8 cellular contexts compared by ENCODE assay signal in the genomic region with DNA sequence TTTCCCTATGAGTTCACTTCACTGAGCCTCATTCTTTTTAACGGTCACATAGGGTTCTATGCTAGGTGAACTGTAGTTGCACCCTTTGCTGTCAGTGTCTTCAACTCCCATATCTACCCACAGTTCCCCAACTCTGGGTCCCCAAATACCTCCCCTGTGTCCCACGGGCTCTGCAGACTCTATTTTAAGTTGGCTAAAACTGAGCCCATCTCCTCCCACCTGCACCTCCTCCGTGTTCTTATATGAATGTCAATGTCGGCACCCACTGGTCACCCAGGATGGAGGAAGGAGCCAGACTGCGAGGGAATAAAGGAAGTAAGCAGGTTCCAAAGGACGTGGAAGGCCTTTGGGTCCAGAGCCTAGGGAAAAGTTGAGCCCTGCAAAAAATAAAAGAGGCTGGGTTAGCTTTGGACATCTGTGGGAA. TPM values are rescaled to one million over a fixed set of nuclear protein-coding genes. Genes with fewer than 3 reads are reported as not detected.
DNase-seq lines count a peak whose midpoint lies in the region; ATAC-seq and TF ChIP-seq lines count a peak whose summit lies in the region.

No MANE protein-coding gene starts in this region.

- POLR2A ChIA-PET in Caco-2 (lab: Charles Lee) (no interaction called here), HEK293T (lab: Yijun Ruan, JAX) (interaction anchor here (1.6 kb wide), 1 partner anchor 15 kb away, joined by 9 read pairs; the partner anchor contains the start of gene FBXL12)

- H3K79me2 ChIP-seq in OCI-LY3 (ENCODE audit: low read length): peaks cover 38% of the 10 kb centered on the region
- H3K79me2 ChIP-seq in parathyroid adenoma: peaks cover 53% of the 10 kb centered on the region

- peak overlapping the region; percentile 84 for H3K4me3 Mint-ChIP-seq in Caco-2 (ENCODE audit: unreplicated experiment)
- H3K4me3 Mint-ChIP-seq in endothelial cell (ENCODE audit: unreplicated experiment): peak overlapping the region; percentile 85

- no peak for ATAC-seq in HG02840 (IDR thresholded peaks at IDR 0.05; ENCODE audit: low FRiP score, unreplicated experiment)

- H3K36me3 Mint-ChIP-seq in Caco-2 (ENCODE audit: insufficient read depth, unreplicated experiment): peaks cover 24% of the 10 kb centered on the region
- H3K36me3 Mint-ChIP-seq in endothelial cell (ENCODE audit: low read depth, unreplicated experiment): peaks cover 6% of the 10 kb centered on the region

- no peaks in the 10 kb centered on the region; the same call in 1 of the 2 replicates for H3K4me1 ChIP-seq in Caco-2
- H3K4me1 ChIP-seq in OCI-LY3 (ENCODE audit: low read length): peaks cover 12% of the 10 kb centered on the region
- no peaks in the 10 kb centered on the region for H3K4me1 ChIP-seq in parathyroid adenoma

- TF ChIP-seq CTCF in Caco-2 (IDR thresholded peaks at IDR 0.05; ENCODE audit: insufficient read depth in 1 of 2, low read depth in 1 of 2, low read length in 1 of 2, severe bottlenecking in 1 of 2, unreplicated experiment in 1 of 2): no peak
- no peak for TF ChIP-seq CTCF in OCI-LY3 (IDR thresholded peaks at IDR 0.05; ENCODE audit: low read depth, low read length)
- TF ChIP-seq CTCF in endothelial cell (IDR thresholded peaks at IDR 0.05; ENCODE audit: unreplicated experiment): no peak
- TF ChIP-seq CTCF in parathyroid adenoma (IDR thresholded peaks at IDR 0.05): no peak

- H3K9ac ChIP-seq in OCI-LY3 (ENCODE audit: low read length) (peak overlapping the region; percentile 53), parathyroid adenoma (no peak overlapping the region)

- H3K27me3 ChIP-seq in Caco-2 (replicated peaks; ENCODE audit: control insufficient read depth, insufficient read depth, low read length) (no peaks in the 10 kb centered on the region), OCI-LY3 (ENCODE audit: low read depth, low read length) (no peaks in the 10 kb centered on the region), parathyroid adenoma (ENCODE audit: control insufficient read depth, insufficient read depth, low read length) (no peaks in the 10 kb centered on the region)

- intact Hi-C loops in Caco-2 (cut with micrococcal nuclease; ENCODE audit: unreplicated experiment): no loop called here

- no TSS peak for BruUV-seq in Caco-2 (replicated peaks; lab: Mats Ljungman, UMichigan)

- peaks cover 6% of the 10 kb centered on the region for H3K36me3 ChIP-seq in Caco-2 (ENCODE audit: control insufficient read depth, insufficient read depth, low read length)
- peaks cover 23% of the 10 kb centered on the region for H3K36me3 ChIP-seq in OCI-LY3 (replicated peaks; ENCODE audit: low read depth, low read length)
- no peaks in the 10 kb centered on the region for H3K36me3 ChIP-seq in parathyroid adenoma (ENCODE audit: control insufficient read depth, insufficient read depth, low read length)

- no peak overlapping the region for H2AFZ ChIP-seq in OCI-LY3 (ENCODE audit: low read depth, low read length)
- peak overlapping the region; percentile 86 for H2AFZ ChIP-seq in parathyroid adenoma

- H3K4me1 Mint-ChIP-seq in Caco-2 (ENCODE audit: low read depth, unreplicated experiment) (no peaks in the 10 kb centered on the region), endothelial cell (ENCODE audit: unreplicated experiment) (peaks cover 3% of the 10 kb centered on the region)

- H4K20me1 ChIP-seq in OCI-LY3 (ENCODE audit: insufficient read depth, low read length): peaks cover 5% of the 10 kb centered on the region; the same call in 1 of the 2 replicates

- H3K27ac Mint-ChIP-seq in Caco-2 (ENCODE audit: unreplicated experiment) (peak overlapping the region; percentile 83), endothelial cell (ENCODE audit: unreplicated experiment) (peak overlapping the region; percentile 48)

- H3K4me3 ChIP-seq in Caco-2 (ENCODE audit: low read depth, low read length) (peak overlapping the region; percentile 95), OCI-LY3 (ENCODE audit: low read length) (peak overlapping the region; percentile 84), parathyroid adenoma (ENCODE audit: low read depth, low read length) (peak overlapping the region; percentile 87)

- H3K9me3 ChIP-seq in Caco-2 (no peaks in the 10 kb centered on the region), OCI-LY3 (ENCODE audit: insufficient read depth, low read length) (no peaks in the 10 kb centered on the region), parathyroid adenoma (ENCODE audit: control insufficient read depth, low read length) (no peaks in the 10 kb centered on the region)

- H3K27ac ChIP-seq in OCI-LY3 (ENCODE audit: low read length) (no peak overlapping the region), parathyroid adenoma (no peak overlapping the region)

- CTCF ChIA-PET in Caco-2 (lab: Charles Lee): no interaction called here
- CTCF ChIA-PET in HEK293T (lab: Yijun Ruan, JAX): interaction anchor here (0.5 to 0.6 kb wide), 3 partner anchors 17 to 120 kb away, joined by 3 to 4 read pairs (median 3); no protein-coding TSS in a partner anchor

- no peaks in the 10 kb centered on the region for H3K9me3 Mint-ChIP-seq in Caco-2 (ENCODE audit: unreplicated experiment)
- no peaks in the 10 kb centered on the region for H3K9me3 Mint-ChIP-seq in endothelial cell (ENCODE audit: unreplicated experiment)

- H3K27me3 Mint-ChIP-seq in Caco-2 (ENCODE audit: insufficient read depth, unreplicated experiment) (no peaks in the 10 kb centered on the region), endothelial cell (ENCODE audit: unreplicated experiment) (peaks cover 5% of the 10 kb centered on the region)

- DNase-seq in Caco-2 (no peak), endothelial cell (ENCODE audit: low spot score) (no peak), HEK293T (ENCODE audit: extremely low spot score) (no peak), SIG-M5 treated with dmso at 0.1 percent for 504 hours (lab: John Stamatoyannopoulos, UW; ENCODE audit: unreplicated experiment) (no peak), GM19238 (ENCODE audit: insufficient read length, low spot score) (no peak)

- H3K4me2 ChIP-seq in OCI-LY3 (ENCODE audit: low read length) (peak overlapping the region; percentile 49), parathyroid adenoma (ENCODE audit: low read length) (peak overlapping the region; percentile 84)

TF ChIP-seq in HEK293T, 16 proteins besides CTCF, POLR2A, EP300 and RAD21:
- TF ChIP-seq ELF4 (IDR thresholded peaks at IDR 0.05) (no peak), HDGF (IDR thresholded peaks at IDR 0.05; ENCODE audit: borderline replicate concordance) (no peak), FOXA1 (IDR thresholded peaks at IDR 0.05) (no peak), BHLHE40 (IDR thresholded peaks at IDR 0.05; ENCODE audit: borderline replicate concordance) (no peak), NFRKB (IDR thresholded peaks at IDR 0.05) (no peak), PKNOX1 (IDR thresholded peaks at IDR 0.05) (no peak), L3MBTL2 (conservative IDR thresholded peaks at IDR 0.05) (no peak), FOXM1 (IDR thresholded peaks at IDR 0.05; ENCODE audit: borderline replicate concordance) (no peak), SUZ12 (IDR thresholded peaks at IDR 0.05) (no peak), CTBP1 (IDR thresholded peaks at IDR 0.05; ENCODE audit: borderline replicate concordance) (no peak), FOXK2 (IDR thresholded peaks at IDR 0.05) (no peak), TARDBP (IDR thresholded peaks at IDR 0.05) (no peak), SP1 (IDR thresholded peaks at IDR 0.05) (no peak), ZNF384 (IDR thresholded peaks at IDR 0.05) (no peak), ARNT (IDR thresholded peaks at IDR 0.05) (no peak), LEF1 (IDR thresholded peaks at IDR 0.05; ENCODE audit: borderline replicate concordance) (no peak)

RNA-seq across cellular contexts. Expression of gene PIN1, which starts 0.8 kb away (rescaled TPM):
- total RNA-seq in Caco-2 (2022) (63.3 and 65.3 TPM in 2 replicates), endothelial cell (ENCODE audit: unreplicated experiment) (69.9 TPM)

RNA-seq across cellular contexts. Expression of gene UBL5, which starts 6.6 kb away (rescaled TPM):
- 345 and 359 TPM in 2 replicates for total RNA-seq in Caco-2 (2022)
- 399 TPM for total RNA-seq in endothelial cell (ENCODE audit: unreplicated experiment)

RNA-seq across cellular contexts. Expression of gene FBXL12, which starts 15.4 kb away (rescaled TPM):
- 37.6 and 39.9 TPM in 2 replicates for total RNA-seq in Caco-2 (2022)
- total RNA-seq in endothelial cell (ENCODE audit: unreplicated experiment): 45.9 TPM
